ENCODE assay signal across 13 cellular contexts in the genomic region with DNA sequence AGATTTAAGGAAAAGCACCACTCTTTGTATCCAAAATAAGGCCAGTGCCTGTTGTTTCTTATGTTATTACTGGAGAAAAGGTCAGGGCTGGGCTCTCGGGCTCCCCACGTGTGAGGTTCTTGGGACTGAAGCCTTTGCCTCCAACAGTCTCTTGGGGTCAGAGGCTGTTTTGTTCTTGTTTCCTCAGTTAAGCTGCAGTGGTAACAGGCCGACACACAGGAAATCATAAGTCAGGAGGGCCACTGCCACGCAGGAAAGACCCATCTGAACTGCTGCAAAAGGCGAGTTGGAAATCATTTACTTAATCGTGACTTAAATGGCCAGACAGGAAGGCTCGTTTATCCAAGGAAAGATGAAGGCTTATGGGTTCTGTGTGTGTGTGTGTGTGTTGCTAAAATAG. TPM values are rescaled to one million over a fixed set of nuclear protein-coding genes. Genes with fewer than 3 reads are reported as not detected.
A peak's percentile ranks its signal among the peaks of the same experiment; 100 is the strongest.
DNase-seq lines count a peak whose midpoint lies in the region; ATAC-seq, FAIRE-seq and TF ChIP-seq lines count a peak whose summit lies in the region.
"Had no signal": no experiment of that assay in that cellular context is flagged by ENCODE, and none has a peak within 500 bp of the region (broad histone marks: within the 10 kb centered on the region; RNA-seq: fewer than 3 reads in every experiment).

No MANE protein-coding gene starts in this region.

- ATAC-seq in RWPE2 (ENCODE audit: low read depth) (no peak), GM21723 (IDR thresholded peaks at IDR 0.05; ENCODE audit: unreplicated experiment) (no peak)
- ATAC-seq: WTC11 had no signal

- dilution Hi-C loops in endothelial cell of umbilical vein (cut with MboI; ENCODE audit: extremely low pct_ligation_motif_present, low sequenced_read_pairs): no loop called here

- H3K27ac ChIP-seq in breast epithelium (no peak overlapping the region), RWPE2 (ENCODE audit: poor library complexity, severe bottlenecking) (peak overlapping the region; percentile 99), endothelial cell of umbilical vein (ENCODE audit: insufficient read depth, low read depth, low read length) (peak overlapping the region; percentile 62)

- intact Hi-C loops in MCF 10A (cut with micrococcal nuclease) (loop anchor here (1.0 to 10.0 kb wide), 3 partner anchors 97 to 276 kb away; partner anchors contain the start of gene CKAP2L), breast epithelium (cut with DNase I; ENCODE audit: low total_unique reads) (no loop called here), endothelial cell of umbilical vein (cut with micrococcal nuclease) (loop anchor here (1.0 to 2.0 kb wide), 4 partner anchors 48 to 116 kb away; partner anchors contain the start of gene CKAP2L)

- no peak overlapping the region for H3K9ac ChIP-seq in endothelial cell of umbilical vein (replicated peaks; ENCODE audit: extremely low read depth, insufficient read depth, low read length)

- no TSS peak for BruUV-seq in MCF 10A (replicated peaks; lab: Mats Ljungman, UMichigan)
- BruUV-seq in endothelial cell of umbilical vein (replicated peaks; lab: Mats Ljungman, UMichigan): no TSS peak

- H3K4me1 ChIP-seq in breast epithelium (no peaks in the 10 kb centered on the region), RWPE2 (ENCODE audit: insufficient read depth, poor library complexity, severe bottlenecking) (peaks cover 62% of the 10 kb centered on the region), endothelial cell of umbilical vein (ENCODE audit: control insufficient read depth, extremely low read depth, insufficient read depth, low read length) (peaks cover 23% of the 10 kb centered on the region)

- no peaks in the 10 kb centered on the region for H3K9me1 ChIP-seq in endothelial cell of umbilical vein (replicated peaks; ENCODE audit: control insufficient read depth, extremely low read depth, insufficient read depth, low read length)

- peaks cover 5% of the 10 kb centered on the region for H3K36me3 Mint-ChIP-seq in MCF 10A (ENCODE audit: insufficient read depth, unreplicated experiment)
- H3K36me3 Mint-ChIP-seq: activated naive CD4-positive, alpha-beta T cell treated with anti-CD3 and anti-CD28 coated beads, Interleukin-2, amount 10 ng/mL, durations not matched to agents 7 days and 5 days; WTC11 had no signal

- no peak for TF ChIP-seq CTCF in MCF 10A (IDR thresholded peaks at IDR 0.05; ENCODE audit: unreplicated experiment)
- TF ChIP-seq CTCF in breast epithelium (IDR thresholded peaks at IDR 0.05): no peak
- TF ChIP-seq CTCF in RWPE2 (IDR thresholded peaks at IDR 0.05; ENCODE audit: poor library complexity, severe bottlenecking): no peak
- TF ChIP-seq CTCF in endothelial cell of umbilical vein (IDR thresholded peaks at IDR 0.05; ENCODE audit: extremely low read depth in 1 of 2, insufficient read depth in 1 of 2, low read depth in 1 of 2, low read length in 2 of 2): no peak

- POLR2A ChIA-PET in MCF 10A (lab: Yijun Ruan, JAX) (interaction anchor here (0.9 to 1.5 kb wide), 8 partner anchors 85 to 236 kb away, joined by 3 to 6 read pairs (median 3); no protein-coding TSS in a partner anchor), endothelial cell of umbilical vein (lab: Charles Lee) (no interaction called here)

- no peaks in the 10 kb centered on the region for H3K9me3 Mint-ChIP-seq in MCF 10A (ENCODE audit: unreplicated experiment)
- H3K9me3 Mint-ChIP-seq: activated naive CD4-positive, alpha-beta T cell treated with anti-CD3 and anti-CD28 coated beads, Interleukin-2, amount 10 ng/mL, durations not matched to agents 7 days and 5 days; WTC11 had no signal

- H4K20me1 ChIP-seq in endothelial cell of umbilical vein (replicated peaks; ENCODE audit: control insufficient read depth, extremely low read depth, insufficient read depth, low read length): no peaks in the 10 kb centered on the region

- peak overlapping the region; percentile 69 for H3K27ac Mint-ChIP-seq in MCF 10A (ENCODE audit: low read depth, unreplicated experiment)
- H3K27ac Mint-ChIP-seq: activated naive CD4-positive, alpha-beta T cell treated with anti-CD3 and anti-CD28 coated beads, Interleukin-2, amount 10 ng/mL, durations not matched to agents 7 days and 5 days; WTC11 had no signal

- no peak overlapping the region for H2AFZ ChIP-seq in endothelial cell of umbilical vein (ENCODE audit: low read depth, low read length)

- FAIRE-seq in endothelial cell of umbilical vein (lab: Jason Lieb, UNC): peak; percentile 67

- H3K36me3 ChIP-seq in breast epithelium: no peaks in the 10 kb centered on the region
- no peaks in the 10 kb centered on the region for H3K36me3 ChIP-seq in RWPE2 (ENCODE audit: low read depth)
- H3K36me3 ChIP-seq in endothelial cell of umbilical vein (ENCODE audit: control insufficient read depth in 2 of 2, extremely low read depth in 1 of 2, insufficient read depth in 2 of 2, low read length in 2 of 2): no peaks in the 10 kb centered on the region

- CTCF ChIA-PET in MCF 10A (lab: Yijun Ruan, JAX): interaction anchor here (1.1 to 1.5 kb wide), 3 partner anchors 10 to 132 kb away, joined by 3 to 5 read pairs (median 4); no protein-coding TSS in a partner anchor
- CTCF ChIA-PET in endothelial cell of umbilical vein (lab: Charles Lee): interaction anchor here (1.2 to 2.1 kb wide), 4 partner anchors 61 to 131 kb away, joined by 5 to 15 read pairs (median 9); no protein-coding TSS in a partner anchor

- no peak overlapping the region for H3K4me3 ChIP-seq in breast epithelium
- H3K4me3 ChIP-seq in RWPE2 (ENCODE audit: severe bottlenecking): no peak overlapping the region
- no peak overlapping the region for H3K4me3 ChIP-seq in endothelial cell of umbilical vein (replicated peaks in 1 of 3; ENCODE audit: insufficient read depth in 1 of 3, low read depth in 1 of 3, low read length in 3 of 3)
- H3K4me3 ChIP-seq: mucosa of descending colon had no signal

- no peak for DNase-seq in MCF 10A (ENCODE audit: unreplicated experiment)
- DNase-seq in breast epithelium (ENCODE audit: low spot score in 2 of 2): no peak
- no peak for DNase-seq in RWPE2 (ENCODE audit: low spot score)
- DNase-seq in endothelial cell of umbilical vein (ENCODE audit: low read depth, low spot score): peak; percentile 9
- no peak for DNase-seq in NCI-H524 (lab: John Stamatoyannopoulos, UW)
- no peak for DNase-seq in GM03348 (ENCODE audit: low spot score)
- DNase-seq in DMS79 (lab: John Stamatoyannopoulos, UW): no peak
- DNase-seq: activated naive CD4-positive, alpha-beta T cell treated with anti-CD3 and anti-CD28 coated beads, Interleukin-2, amount 10 ng/mL, durations not matched to agents 7 days and 5 days; mucosa of descending colon; retina had no signal

- H3K27me3 ChIP-seq in breast epithelium (peaks cover 0 to 26% of the 10 kb centered on the region in 2 donors), RWPE2 (ENCODE audit: insufficient read depth, poor library complexity, severe bottlenecking) (no peaks in the 10 kb centered on the region), endothelial cell of umbilical vein (ENCODE audit: control insufficient read depth in 2 of 2, insufficient read depth in 2 of 2, low read length in 2 of 2) (no peaks in the 10 kb centered on the region)

- H3K79me2 ChIP-seq in endothelial cell of umbilical vein (ENCODE audit: control insufficient read depth, insufficient read depth, low read length): no peaks in the 10 kb centered on the region

- H3K4me1 Mint-ChIP-seq in MCF 10A (ENCODE audit: insufficient read depth, unreplicated experiment): peaks cover 35% of the 10 kb centered on the region

- H3K4me3 Mint-ChIP-seq in MCF 10A (ENCODE audit: unreplicated experiment): no peak overlapping the region
- H3K4me3 Mint-ChIP-seq: activated naive CD4-positive, alpha-beta T cell treated with anti-CD3 and anti-CD28 coated beads, Interleukin-2, amount 10 ng/mL, durations not matched to agents 7 days and 5 days; WTC11 had no signal

- H3K27me3 Mint-ChIP-seq in MCF 10A (ENCODE audit: insufficient read depth, unreplicated experiment): no peaks in the 10 kb centered on the region

- no peak overlapping the region for H3K4me2 ChIP-seq in endothelial cell of umbilical vein (ENCODE audit: insufficient read depth, low read length)

- H3K9me3 ChIP-seq in breast epithelium: no peaks in the 10 kb centered on the region
- H3K9me3 ChIP-seq in RWPE2 (ENCODE audit: severe bottlenecking): no peaks in the 10 kb centered on the region
- no peaks in the 10 kb centered on the region for H3K9me3 ChIP-seq in endothelial cell of umbilical vein (replicated peaks; ENCODE audit: control insufficient read depth, insufficient read depth, low read length)
- H3K9me3 ChIP-seq: mucosa of descending colon had no signal

- no peak for TF ChIP-seq POLR2A in breast epithelium (IDR thresholded peaks at IDR 0.05)
- TF ChIP-seq POLR2A in endothelial cell of umbilical vein (IDR thresholded peaks at IDR 0.05; ENCODE audit: low read depth, low read length): no peak

TF ChIP-seq in endothelial cell of umbilical vein, 7 proteins besides CTCF, POLR2A, EP300 and RAD21 (continues in another document):
- TF ChIP-seq MYC (IDR thresholded peaks at IDR 0.05; ENCODE audit: low read depth, low read length) (no peak), EZH2 (IDR thresholded peaks at IDR 0.05; ENCODE audit: borderline replicate concordance, low read depth, low read length, severe bottlenecking) (no peak), GATA2 (IDR thresholded peaks at IDR 0.05; ENCODE audit: insufficient read depth, insufficient read length, low read depth, low read length) (no peak)

RNA-seq across cellular contexts. Expression of gene IL37, which starts 30.3 kb away (rescaled TPM):
- total RNA-seq in MCF 10A (2022) (not detected in 2 replicates), breast epithelium (not detected), endothelial cell of umbilical vein (not detected in 2 replicates)
- polyA plus RNA-seq in endothelial cell of umbilical vein: not detected in 2 replicates
- polyA plus RNA-seq in endothelial cell of umbilical vein (2011; cell fraction: cytosol; rRNA removed): not detected in 2 replicates
- polyA plus RNA-seq in endothelial cell of umbilical vein (2011; cell fraction: nucleus; rRNA removed): 0.71 TPM in 1 of 2 replicates, not detected in the other
- polyA plus RNA-seq in endothelial cell of umbilical vein (2012): not detected in 2 replicates
- polyA minus RNA-seq in endothelial cell of umbilical vein: not detected in 2 replicates
- not detected for polyA minus RNA-seq in endothelial cell of umbilical vein (2011; cell fraction: cytosol; rRNA and poly(A)+ RNA removed)
- polyA minus RNA-seq in endothelial cell of umbilical vein (2011; cell fraction: nucleus; rRNA and poly(A)+ RNA removed): not detected in 2 replicates
- total RNA-seq: HT-29 had no signal

RNA-seq across cellular contexts. Expression of gene IL1B, which starts 44.1 kb away (rescaled TPM):
- total RNA-seq in MCF 10A (2022) (5.4 and 5.5 TPM in 2 replicates), breast epithelium (1 to 10 TPM in 1 of 3 donors, not detected in 2; 8.0 TPM), endothelial cell of umbilical vein (not detected in 2 replicates)
- polyA plus RNA-seq in endothelial cell of umbilical vein: 0.25 TPM in 1 of 2 replicates, not detected in the other
- 0.10 and 0.27 TPM in 2 replicates for polyA plus RNA-seq in endothelial cell of umbilical vein (2011; cell fraction: cytosol; rRNA removed)
- polyA plus RNA-seq in endothelial cell of umbilical vein (2011; cell fraction: nucleus; rRNA removed): 0.32 and 0.43 TPM in 2 replicates
- 0.48 and 0.70 TPM in 2 replicates for polyA plus RNA-seq in endothelial cell of umbilical vein (2012)
- polyA minus RNA-seq in endothelial cell of umbilical vein: 0.53 TPM in 1 of 2 replicates, not detected in the other
- 1.3 TPM for polyA minus RNA-seq in endothelial cell of umbilical vein (2011; cell fraction: cytosol; rRNA and poly(A)+ RNA removed)
- 0.53 and 0.96 TPM in 2 replicates for polyA minus RNA-seq in endothelial cell of umbilical vein (2011; cell fraction: nucleus; rRNA and poly(A)+ RNA removed)
- total RNA-seq: WTC11 had no signal

Comparison
In these comparisons a context has a peak if more than half of its experiments do, and no peak if none do; other contexts are left out.
1. H3K27ac ChIP-seq: peak in RWPE2 (single experiment) and endothelial cell of umbilical vein (single experiment); none in breast epithelium (0 of 2).